32 cellular contexts compared by ENCODE assay signal in the genomic region with DNA sequence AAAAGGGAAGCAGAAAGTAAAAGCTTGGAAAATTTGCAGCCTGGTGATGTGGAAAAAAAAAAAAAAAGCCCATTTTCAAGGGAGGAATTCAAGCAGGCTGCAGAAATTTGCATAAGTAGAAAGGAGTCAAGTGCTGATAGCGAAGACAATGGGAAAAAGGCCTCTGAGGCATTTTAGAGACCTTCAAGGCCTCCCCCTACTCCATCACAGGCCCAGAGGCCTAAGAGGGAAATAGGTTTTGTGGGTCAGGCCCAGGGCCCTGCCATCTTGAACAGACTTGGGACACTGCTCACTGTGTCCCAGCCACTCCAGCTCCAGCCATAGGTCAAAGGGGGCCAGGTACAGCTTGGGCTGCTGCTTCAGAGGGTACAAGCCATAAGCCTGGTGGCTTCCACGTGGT. TPM values are rescaled to one million over a fixed set of nuclear protein-coding genes. Genes with fewer than 3 reads are reported as not detected.
"Had no signal": no experiment of that assay in that cellular context is flagged by ENCODE, and none has a peak within 500 bp of the region (broad histone marks: within the 10 kb centered on the region; RNA-seq: fewer than 3 reads in every experiment).

No MANE protein-coding gene starts in this region.

- H3K4me3 ChIP-seq: adrenal gland, Peyer's patch, SJSA1 had no signal

- H3K27ac ChIP-seq: adrenal gland, Peyer's patch, SJSA1 had no signal

- H3K27me3 ChIP-seq: adrenal gland, Peyer's patch, SJSA1 had no signal

- H3K27ac Mint-ChIP-seq: activated B cell treated with CpG ODN at 0.5 μM for 24 hours; activated CD4-positive, alpha-beta memory T cell treated with anti-CD3 and anti-CD28 coated beads for 36 hours; activated naive CD4-positive, alpha-beta T cell treated with anti-CD3 and anti-CD28 coated beads for 36 hours; activated naive CD4-positive, alpha-beta T cell treated with anti-CD3 and anti-CD28 coated beads, Interleukin-2, amount 50 U/mL, for 72 hours; activated T-helper 1 cell treated with anti-CD3 and anti-CD28 coated beads, Interleukin-12 subunit alpha, Interleukin-12 subunit beta, Interleukin-2, Interleukin-4 antibody, amounts not matched to agents 30 ng/mL and 10 ng/mL and 1 ng/mL, durations not matched to agents 14 hours and 24 hours and 36 hours; brain; T-helper 1 cell treated with Interleukin-12 subunit alpha and Interleukin-12 subunit beta and Interleukin-4 antibody, amounts not matched to agents 30 μg/mL and 1 μg/mL, for 36 hours; T-helper 2 cell treated with Interferon-gamma antibody and Interleukin-4, amounts not matched to agents 5 μg/mL and 100 μg/mL, for 36 hours had no signal

- H3K9me3 ChIP-seq: adrenal gland, SJSA1, SK-N-SH had no signal

- H3K4me3 Mint-ChIP-seq: activated B cell treated with CpG ODN at 0.5 μM for 24 hours; activated CD4-positive, alpha-beta memory T cell treated with anti-CD3 and anti-CD28 coated beads for 36 hours; activated naive CD4-positive, alpha-beta T cell treated with anti-CD3 and anti-CD28 coated beads for 36 hours; activated T-cell treated with anti-CD3 and anti-CD28 coated beads, Interleukin-2, amount 50 U/mL, for 4 hours; activated T-helper 1 cell treated with anti-CD3 and anti-CD28 coated beads, Interleukin-12 subunit alpha, Interleukin-12 subunit beta, Interleukin-2, Interleukin-4 antibody, amounts not matched to agents 30 ng/mL and 10 ng/mL and 1 ng/mL, durations not matched to agents 14 hours and 24 hours and 36 hours; brain; T-helper 1 cell treated with Interleukin-12 subunit alpha and Interleukin-12 subunit beta and Interleukin-4 antibody, amounts not matched to agents 30 μg/mL and 1 μg/mL, for 36 hours; T-helper 2 cell treated with Interferon-gamma antibody and Interleukin-4, amounts not matched to agents 5 μg/mL and 100 μg/mL, for 36 hours had no signal

- H3K36me3 Mint-ChIP-seq: activated CD4-positive, alpha-beta memory T cell treated with anti-CD3 and anti-CD28 coated beads for 36 hours had no signal

- H3K9ac ChIP-seq: SK-N-SH had no signal

- H3K4me1 Mint-ChIP-seq: activated B cell treated with CpG ODN at 0.5 μM for 24 hours, brain had no signal

- DNase-seq: activated B cell treated with CpG ODN at 0.5 μM for 24 hours; activated CD4-positive, alpha-beta memory T cell treated with anti-CD3 and anti-CD28 coated beads for 36 hours; activated CD4-positive, alpha-beta T cell treated with anti-CD3 and anti-CD28 coated beads for 4 hours; activated CD4-positive, alpha-beta T cell treated with anti-CD3 and anti-CD28 coated beads, Interleukin-2, amount 50 U/mL, for 1 hour; activated CD4-positive, CD25-positive, alpha-beta regulatory T cell treated with anti-CD3 and anti-CD28 coated beads, Interleukin-2, amount 50 U/mL, for 72 hours; activated CD8-positive, alpha-beta memory T cell treated with anti-CD3 and anti-CD28 coated beads, Interleukin-2, amount 50 U/mL, for 4 hours; activated gamma-delta T cell treated with Interleukin-2 at 50 U/mL for 16 hours; activated naive CD4-positive, alpha-beta T cell treated with anti-CD3 and anti-CD28 coated beads for 36 hours; activated T-cell treated with anti-CD3 and anti-CD28 coated beads for 4 hours; activated T-cell treated with anti-CD3 and anti-CD28 coated beads, Interleukin-2, amount 50 U/mL, for 4 hours; adrenal gland; anterior cingulate cortex; caudate nucleus; cerebellar nuclear complex; MV-4-11; NCI-H1092; NCI-H1436 treated with DMSO at 0.1 percent for 48 hours; NCI-H1694 treated with DMSO at 0.1 percent for 48 hours; NCI-H2029; NCI-H345; NCI-H524 treated with DMSO at 0.1 percent for 48 hours; PC-3; Peyer's patch; RPMI8226; SHP77 treated with DMSO at 0.1 percent for 48 hours; SK-N-SH had no signal

- H3K4me1 ChIP-seq: adrenal gland, Peyer's patch, SJSA1 had no signal

- H3K4me2 ChIP-seq: SK-N-SH had no signal

- H3K36me3 ChIP-seq: adrenal gland, Peyer's patch, SJSA1 had no signal

- H3K27me3 Mint-ChIP-seq: activated B cell treated with CpG ODN at 0.5 μM for 24 hours; activated CD4-positive, alpha-beta memory T cell treated with anti-CD3 and anti-CD28 coated beads for 36 hours had no signal

RNA-seq across cellular contexts. Expression of gene PRKD1, which starts 13.8 kb away (rescaled TPM):
- total RNA-seq: activated CD4-positive, alpha-beta memory T cell treated with anti-CD3 and anti-CD28 coated beads for 36 hours; activated naive CD4-positive, alpha-beta T cell treated with anti-CD3 and anti-CD28 coated beads for 36 hours; activated naive CD4-positive, alpha-beta T cell treated with anti-CD3 and anti-CD28 coated beads, Interleukin-2, amount 50 U/mL, for 72 hours had no signal
